In the genomic region with DNA sequence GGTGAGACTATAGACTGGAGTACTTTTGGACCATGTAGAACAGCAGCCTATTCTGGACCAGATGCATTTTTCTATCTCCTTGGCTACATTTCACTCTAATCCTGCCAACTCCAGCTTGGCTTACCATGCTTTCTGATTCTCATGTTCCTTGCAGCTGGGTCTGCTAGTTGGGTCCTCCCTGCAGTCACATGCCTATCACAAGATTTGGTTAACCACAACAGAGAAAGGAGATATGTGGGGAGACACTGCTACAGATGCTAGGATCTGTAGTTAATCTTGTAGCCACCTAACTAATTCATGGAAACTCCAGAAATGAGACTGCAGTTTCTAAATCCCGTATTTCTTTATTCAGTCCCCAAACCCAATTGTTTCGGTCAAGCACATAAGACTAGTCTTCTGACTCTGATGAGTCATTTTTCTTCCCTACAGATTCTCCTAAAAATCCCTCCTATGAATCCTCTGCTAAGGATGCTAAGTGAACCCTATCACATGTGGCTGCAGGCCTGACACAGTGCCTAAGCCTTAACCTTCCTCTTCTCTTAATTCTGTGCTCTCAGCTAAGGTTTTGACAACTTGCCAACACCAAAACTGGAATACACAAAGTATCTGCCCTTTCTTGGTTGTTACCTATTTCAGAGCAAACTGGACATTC, we compare ENCODE assay signal across 19 cellular contexts.
DNase-seq lines count a peak whose midpoint lies in the region; ATAC-seq and TF ChIP-seq lines count a peak whose summit lies in the region.
"Had no signal": no experiment of that assay in that cellular context is flagged by ENCODE, and none has a peak within 500 bp of the region (broad histone marks: within the 10 kb centered on the region; RNA-seq: fewer than 3 reads in every experiment).

No MANE protein-coding gene starts in this region.

- H3K4me1 ChIP-seq in MM.1S (ENCODE audit: low read length): peaks cover 23% of the 10 kb centered on the region
- H3K4me1 ChIP-seq in gastrocnemius medialis: no peaks in the 10 kb centered on the region
- H3K4me1 ChIP-seq: esophagus muscularis mucosa had no signal

- H3K9me2 ChIP-seq in MM.1S (replicated peaks; ENCODE audit: insufficient read depth, low read length): no peaks in the 10 kb centered on the region

- CTCF ChIA-PET in MCF 10A (lab: Yijun Ruan, JAX): interaction anchor here (0.6 to 2.5 kb wide), 3 partner anchors 15 to 25 kb away, joined by 3 to 15 read pairs (median 5); no protein-coding TSS in a partner anchor

- BruUV-seq in MCF 10A (replicated peaks; lab: Mats Ljungman, UMichigan): no TSS peak

- H3K9me3 ChIP-seq in MM.1S (replicated peaks; ENCODE audit: insufficient read depth, low read length) (no peaks in the 10 kb centered on the region), gastrocnemius medialis (no peaks in the 10 kb centered on the region)
- H3K9me3 ChIP-seq: esophagus muscularis mucosa, MG63, neutrophil had no signal

- POLR2A ChIA-PET in MCF 10A (lab: Yijun Ruan, JAX): no interaction called here

- in situ Hi-C loops in gastrocnemius medialis (cut with MboI; ENCODE audit: low sequenced_read_pairs in 4 of 4): no loop called here

- H3K4me3 Mint-ChIP-seq in activated CD4-positive, alpha-beta T cell treated with anti-CD3 and anti-CD28 coated beads, Interleukin-2, amount 10 ng/mL, durations not matched to agents 24 days and 14 days: peak overlapping the region; percentile 37
- H3K4me3 Mint-ChIP-seq in type B pancreatic cell (no peak overlapping the region), MCF 10A (ENCODE audit: unreplicated experiment) (no peak overlapping the region)
- H3K4me3 Mint-ChIP-seq: dendritic cell treated with granulocyte-macrophage colony-stimulating factor and Interleukin-4, amounts not matched to agents 40 ng/mL and 50 ng/mL, for 4 days had no signal

- peak overlapping the region; percentile 18; the same call in 1 of the 2 replicates for H3K4me2 ChIP-seq in MM.1S (ENCODE audit: low read depth, low read length)
- H3K4me2 ChIP-seq: PC-9 had no signal

- peaks cover 8% of the 10 kb centered on the region for H3K4me1 Mint-ChIP-seq in activated CD4-positive, alpha-beta T cell treated with anti-CD3 and anti-CD28 coated beads, Interleukin-2, amount 10 ng/mL, durations not matched to agents 24 days and 14 days
- H3K4me1 Mint-ChIP-seq in type B pancreatic cell (ENCODE audit: unreplicated experiment) (no peaks in the 10 kb centered on the region), MCF 10A (ENCODE audit: insufficient read depth, unreplicated experiment) (no peaks in the 10 kb centered on the region)

- peak; percentile 58 for DNase-seq in activated CD4-positive, alpha-beta T cell treated with anti-CD3 and anti-CD28 coated beads, Interleukin-2, amount 10 ng/mL, durations not matched to agents 24 days and 14 days
- DNase-seq in activated CD4-positive, alpha-beta T cell treated with anti-CD3 and anti-CD28 coated beads, Interleukin-2, amount 50 U/mL, for 1 hour: no peak
- DNase-seq in MM.1S (peak; percentile 35), fibroblast of mammary gland (ENCODE audit: low read depth) (peak; percentile 14), gastrocnemius medialis (no peak), COLO829 (ENCODE audit: low spot score) (no peak), type B pancreatic cell (ENCODE audit: extremely low spot score, unreplicated experiment) (no peak), MCF 10A (ENCODE audit: unreplicated experiment) (no peak)
- DNase-seq: activated T-cell treated with anti-CD3 and anti-CD28 coated beads, Interleukin-2, amount 50 U/mL, for 1 hour; HCEC 1CT; MG63; PC-9; small intestine; SW 1271 had no signal

- no peaks in the 10 kb centered on the region for H3K36me3 ChIP-seq in MM.1S (replicated peaks; ENCODE audit: insufficient read depth, low read length)
- H3K36me3 ChIP-seq in gastrocnemius medialis: no peaks in the 10 kb centered on the region
- H3K36me3 ChIP-seq: esophagus muscularis mucosa, MG63, neutrophil had no signal

- H3K27ac Mint-ChIP-seq in activated CD4-positive, alpha-beta T cell treated with anti-CD3 and anti-CD28 coated beads, Interleukin-2, amount 10 ng/mL, durations not matched to agents 24 days and 14 days: no peak overlapping the region
- H3K27ac Mint-ChIP-seq in type B pancreatic cell: no peak overlapping the region
- no peak overlapping the region for H3K27ac Mint-ChIP-seq in MCF 10A (ENCODE audit: low read depth, unreplicated experiment)
- H3K27ac Mint-ChIP-seq: dendritic cell treated with granulocyte-macrophage colony-stimulating factor and Interleukin-4, amounts not matched to agents 40 ng/mL and 50 ng/mL, for 4 days had no signal

- H3K27me3 ChIP-seq in MM.1S (replicated peaks; ENCODE audit: insufficient read depth, low read length) (no peaks in the 10 kb centered on the region), gastrocnemius medialis (no peaks in the 10 kb centered on the region)
- H3K27me3 ChIP-seq: esophagus muscularis mucosa, MG63 had no signal

- H3K27ac ChIP-seq in MM.1S (ENCODE audit: low read length) (no peak overlapping the region), gastrocnemius medialis (no peak overlapping the region)
- H3K27ac ChIP-seq: esophagus muscularis mucosa, neutrophil, PC-9 had no signal

- H3K27me3 Mint-ChIP-seq in activated CD4-positive, alpha-beta T cell treated with anti-CD3 and anti-CD28 coated beads, Interleukin-2, amount 10 ng/mL, durations not matched to agents 24 days and 14 days: no peaks in the 10 kb centered on the region
- no peaks in the 10 kb centered on the region for H3K27me3 Mint-ChIP-seq in type B pancreatic cell
- peaks cover 23% of the 10 kb centered on the region for H3K27me3 Mint-ChIP-seq in MCF 10A (ENCODE audit: insufficient read depth, unreplicated experiment)

- intact Hi-C loops in activated CD4-positive, alpha-beta T cell treated with anti-CD3 and anti-CD28 coated beads, Interleukin-2, amount 10 ng/mL, durations not matched to agents 24 days and 14 days (cut with micrococcal nuclease): no loop called here
- intact Hi-C loops in gastrocnemius medialis (cut with DNase I; ENCODE audit: low total_unique reads) (no loop called here), MCF 10A (cut with micrococcal nuclease) (no loop called here)

- TF ChIP-seq POLR2A in gastrocnemius medialis (IDR thresholded peaks at IDR 0.05): no peak

- H3K9me3 Mint-ChIP-seq in activated CD4-positive, alpha-beta T cell treated with anti-CD3 and anti-CD28 coated beads, Interleukin-2, amount 10 ng/mL, durations not matched to agents 24 days and 14 days: no peaks in the 10 kb centered on the region
- H3K9me3 Mint-ChIP-seq in type B pancreatic cell (no peaks in the 10 kb centered on the region), MCF 10A (ENCODE audit: unreplicated experiment) (no peaks in the 10 kb centered on the region)
- H3K9me3 Mint-ChIP-seq: dendritic cell treated with granulocyte-macrophage colony-stimulating factor and Interleukin-4, amounts not matched to agents 40 ng/mL and 50 ng/mL, for 4 days had no signal

- H3K9ac ChIP-seq in MM.1S (ENCODE audit: low read length): no peak overlapping the region

- no peaks in the 10 kb centered on the region for H3F3A ChIP-seq in MM.1S (ENCODE audit: insufficient read depth, low read length)

- ATAC-seq in gastrocnemius medialis: peak; percentile 39 to 42
- ATAC-seq: activated CD4-positive, CD25-positive, alpha-beta regulatory T cell treated with anti-CD3 and anti-CD28 coated beads, Interleukin-2, amount 50 U/mL, for 24 hours had no signal

- no peaks in the 10 kb centered on the region for H3K36me3 Mint-ChIP-seq in activated CD4-positive, alpha-beta T cell treated with anti-CD3 and anti-CD28 coated beads, Interleukin-2, amount 10 ng/mL, durations not matched to agents 24 days and 14 days (ENCODE audit: low read depth)
- H3K36me3 Mint-ChIP-seq in type B pancreatic cell (no peaks in the 10 kb centered on the region), MCF 10A (ENCODE audit: insufficient read depth, unreplicated experiment) (no peaks in the 10 kb centered on the region)

- no peak for TF ChIP-seq CTCF in MM.1S (IDR thresholded peaks at IDR 0.05; ENCODE audit: low read length)
- TF ChIP-seq CTCF in fibroblast of mammary gland (conservative IDR thresholded peaks at IDR 0.05; ENCODE audit: control insufficient read depth, insufficient read depth, low read depth, low read length): no peak
- TF ChIP-seq CTCF in gastrocnemius medialis (IDR thresholded peaks at IDR 0.05 in 4 of 5, conservative IDR thresholded peaks at IDR 0.05 in 1 of 5): no peak
- no peak for TF ChIP-seq CTCF in type B pancreatic cell (conservative IDR thresholded peaks at IDR 0.05)
- TF ChIP-seq CTCF in MCF 10A (IDR thresholded peaks at IDR 0.05; ENCODE audit: unreplicated experiment): no peak

- H3K4me3 ChIP-seq in MM.1S (ENCODE audit: low read length): no peak overlapping the region
- H3K4me3 ChIP-seq in fibroblast of mammary gland (ENCODE audit: control insufficient read depth, low read depth, low read length): no peak overlapping the region
- no peak overlapping the region for H3K4me3 ChIP-seq in gastrocnemius medialis
- H3K4me3 ChIP-seq: esophagus muscularis mucosa, lung, MG63, PC-9 had no signal

- no peaks in the 10 kb centered on the region for H4K20me1 ChIP-seq in MM.1S (ENCODE audit: insufficient read depth, low read length)

- no peak overlapping the region for H2AFZ ChIP-seq in MM.1S (ENCODE audit: low read length)
- H2AFZ ChIP-seq: PC-9 had no signal

- H3K79me2 ChIP-seq in MM.1S (ENCODE audit: low read length): no peaks in the 10 kb centered on the region

Comparison
In these comparisons a context has a peak if more than half of its experiments do, and no peak if none do; other contexts are left out.
1. DNase-seq: peak in activated CD4-positive, alpha-beta T cell treated with anti-CD3 and anti-CD28 coated beads, Interleukin-2, amount 10 ng/mL, durations not matched to agents 24 days and 14 days (single experiment), MM.1S (single experiment) and fibroblast of mammary gland (single experiment); none in activated CD4-positive, alpha-beta T cell treated with anti-CD3 and anti-CD28 coated beads, Interleukin-2, amount 50 U/mL, for 1 hour (single experiment), gastrocnemius medialis (0 of 2), COLO829 (single experiment), type B pancreatic cell (single experiment) and MCF 10A (single experiment).